In the genomic region with DNA sequence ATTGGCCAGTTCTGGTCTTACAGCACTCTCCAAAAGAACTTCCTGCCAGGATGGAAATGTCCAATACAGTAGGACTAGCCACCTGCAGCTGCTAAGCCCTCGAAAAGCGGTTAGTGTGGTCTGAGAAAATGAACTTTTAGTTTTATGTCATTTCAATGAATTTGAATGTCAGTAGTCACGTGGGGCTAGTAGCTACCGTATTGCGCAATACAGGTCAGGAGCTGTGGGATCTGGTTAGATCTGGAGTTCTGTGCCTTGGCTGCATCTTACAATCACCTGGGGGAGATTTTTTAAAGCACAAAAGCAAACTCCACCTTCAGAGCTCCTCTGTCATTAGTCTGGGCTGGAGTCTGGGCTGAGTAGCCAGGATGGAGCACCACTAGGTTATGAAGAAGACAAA, we compare ENCODE assay signal across 36 cellular contexts. TPM values are rescaled to one million over a fixed set of nuclear protein-coding genes. Genes with fewer than 3 reads are reported as not detected.
"Had no signal": no experiment of that assay in that cellular context is flagged by ENCODE, and none has a peak within 500 bp of the region (broad histone marks: within the 10 kb centered on the region; RNA-seq: fewer than 3 reads in every experiment).

No MANE protein-coding gene starts in this region.

- DNase-seq: activated CD4-positive, alpha-beta T cell treated with anti-CD3 and anti-CD28 coated beads for 4 hours; activated CD4-positive, alpha-beta T cell treated with anti-CD3 and anti-CD28 coated beads, Interleukin-2, amount 50 U/mL, for 4 hours; activated effector memory CD4-positive, alpha-beta T cell treated with anti-CD3 and anti-CD28 coated beads, Interleukin-2, amount 50 U/mL, for 16 hours; activated naive CD4-positive, alpha-beta T cell treated with anti-CD3 and anti-CD28 coated beads, Interleukin-2, amount 10 ng/mL, durations not matched to agents 7 days and 5 days; activated naive CD8-positive, alpha-beta T cell treated with anti-CD3 and anti-CD28 coated beads, Interleukin-2, amount 10 ng/mL, durations not matched to agents 7 days and 5 days; activated T-cell treated with anti-CD3 and anti-CD28 coated beads, Interleukin-2, amount 50 U/mL, for 1 hour; caudate nucleus; cortex of kidney; effector memory CD8-positive, alpha-beta T cell; left colon; mammary epithelial cell; naive B cell; nephron progenitor cell; ovary; stimulated activated CD4-positive, alpha-beta T cell treated with anti-CD3 and anti-CD28 coated beads, Interleukin-12 subunit alpha, Interleukin-12 subunit beta, amount 100 ng/mL, for 4 hours; stimulated activated CD4-positive, alpha-beta T cell treated with anti-CD3 and anti-CD28 coated beads, Interleukin-4, amount 100 ng/mL, for 24 hours; stimulated activated naive CD8-positive, alpha-beta T cell treated with anti-CD3 and anti-CD28 coated beads, Interleukin-15, amount 100 ng/mL, for 72 hours; substantia nigra; uterus had no signal

- H3K4me2 ChIP-seq: hepatocyte had no signal

- H3K27ac ChIP-seq: ascending aorta, gastroesophageal sphincter, hepatocyte, neutrophil, ovary, skin epidermis, uterus had no signal

- H3K27me3 ChIP-seq: ascending aorta, ovary, uterus had no signal

- H3K36me3 ChIP-seq: ascending aorta, gastroesophageal sphincter, neutrophil, ovary, uterus had no signal

- H3K9me3 ChIP-seq: ascending aorta, gastroesophageal sphincter, neutrophil, ovary, uterus had no signal

- H2AFZ ChIP-seq: hepatocyte had no signal

- H3K4me1 ChIP-seq: ascending aorta, gastroesophageal sphincter, uterus had no signal

- ATAC-seq: effector memory CD8-positive, alpha-beta T cell; gastroesophageal sphincter; left colon; sciatic nerve; stimulated activated memory B cell treated with anti-CD40 and anti-IgM and Interleukin-4, amounts not matched to agents 10 μg/mL and 1 μg/mL and 100 μg/mL, for 72 hours; stimulated activated naive CD8-positive, alpha-beta T cell treated with anti-CD3 and anti-CD28 coated beads, Interleukin-15, amount 100 ng/mL, for 72 hours had no signal

- H3K4me3 ChIP-seq: ascending aorta, gastroesophageal sphincter, hepatocyte, ovary, skin epidermis, uterus had no signal

RNA-seq across cellular contexts. Expression of gene C1QL2, which starts 35.9 kb away (rescaled TPM):
- total RNA-seq: activated naive CD8-positive, alpha-beta T cell treated with anti-CD3 and anti-CD28 coated beads, Interleukin-2, amount 10 ng/mL, durations not matched to agents 7 days and 5 days; activated T-helper 1 cell treated with anti-CD3 and anti-CD28 coated beads, Interleukin-12 subunit alpha, Interleukin-12 subunit beta, Interleukin-2, Interleukin-4 antibody, amounts not matched to agents 30 ng/mL and 10 ng/mL and 1 ng/mL, durations not matched to agents 14 hours and 24 hours and 36 hours; chondrocyte; endothelial cell of umbilical vein; fibroblast of lung; fibroblast of villous mesenchyme; gastroesophageal sphincter; left colon; liver; mammary epithelial cell; mesothelial cell of epicardium; renal cortical epithelial cell; sciatic nerve; uterus had no signal
- polyA plus RNA-seq: endothelial cell of umbilical vein, esophagus, fibroblast of lung, keratinocyte, liver, mammary epithelial cell, ovary had no signal
